8 cellular contexts compared by ENCODE assay signal in genomic region chr16:11586856-11587642, GRCh38. TPM values are rescaled to one million over a fixed set of nuclear protein-coding genes. Genes with fewer than 3 reads are reported as not detected.
A peak's percentile ranks its signal among the peaks of the same experiment; 100 is the strongest.
DNase-seq lines count a peak whose midpoint lies in the region; ATAC-seq and TF ChIP-seq lines count a peak whose summit lies in the region.

Gene LITAF (minus strand): TSS chr16:11586919. CDS start chr16:11556730, 30,189 bp downstream.

- TF ChIP-seq RAD21 in neural cell (conservative IDR thresholded peaks at IDR 0.05), result no peak

- H3K9ac ChIP-seq in neural cell (ENCODE audit: low read length), result peak within 1 kb of the TSS; percentile 16

- H3K4me3 Mint-ChIP-seq in activated T-helper 2 cell treated with anti-CD3 and anti-CD28 coated beads, Interferon-gamma antibody, Interleukin-2, Interleukin-4, amounts not matched to agents 10 μg/mL and 5 μg/mL and 100 μg/mL, durations not matched to agents 14 hours and 24 hours and 36 hours (ENCODE audit: low read depth), result peak within 1 kb of the TSS; percentile 90

- DNase-seq in NCI-H1694 treated with DMSO at 0.1 percent for 48 hours (lab: John Stamatoyannopoulos, UW) (peak; percentile 30), NCI-H1694 (lab: John Stamatoyannopoulos, UW) (no peak), NOMO-1 treated with DMSO at 0.1 percent for 48 hours (lab: John Stamatoyannopoulos, UW; ENCODE audit: unreplicated experiment) (peak; percentile 44), fibroblast of peridontal ligament (ENCODE audit: extremely low read depth) (peak; percentile 34)
- peak; percentile 40 for DNase-seq in activated T-helper 2 cell treated with anti-CD3 and anti-CD28 coated beads, Interferon-gamma antibody, Interleukin-2, Interleukin-4, amounts not matched to agents 10 μg/mL and 5 μg/mL and 100 μg/mL, durations not matched to agents 14 hours and 24 hours and 36 hours (ENCODE audit: low spot score)

- peak within 1 kb of the TSS; percentile 92 for H3K27ac Mint-ChIP-seq in activated T-helper 2 cell treated with anti-CD3 and anti-CD28 coated beads, Interferon-gamma antibody, Interleukin-2, Interleukin-4, amounts not matched to agents 10 μg/mL and 5 μg/mL and 100 μg/mL, durations not matched to agents 14 hours and 24 hours and 36 hours

- peaks cover 32% of the 10 kb centered on the region for H3K4me1 Mint-ChIP-seq in activated T-helper 2 cell treated with anti-CD3 and anti-CD28 coated beads, Interferon-gamma antibody, Interleukin-2, Interleukin-4, amounts not matched to agents 10 μg/mL and 5 μg/mL and 100 μg/mL, durations not matched to agents 14 hours and 24 hours and 36 hours (ENCODE audit: low read depth)

- H3K27ac ChIP-seq in neural cell (ENCODE audit: low read length) (no peak within 1 kb of the TSS), thymus (ENCODE audit: low read depth) (peak within 1 kb of the TSS; percentile 87)

- no peak for TF ChIP-seq CTCF in neural cell (IDR thresholded peaks at IDR 0.05; ENCODE audit: poor library complexity, severe bottlenecking)

- H3K79me2 ChIP-seq in neural cell (replicated peaks; ENCODE audit: insufficient read depth, low read length), result no peaks in the 10 kb centered on the region

- H3K9me3 Mint-ChIP-seq in activated T-helper 2 cell treated with anti-CD3 and anti-CD28 coated beads, Interferon-gamma antibody, Interleukin-2, Interleukin-4, amounts not matched to agents 10 μg/mL and 5 μg/mL and 100 μg/mL, durations not matched to agents 14 hours and 24 hours and 36 hours, result no peaks in the 10 kb centered on the region

- peak within 1 kb of the TSS; percentile 58 for H3K4me3 ChIP-seq in neural cell (ENCODE audit: low read length)
- H3K4me3 ChIP-seq in thymus (ENCODE audit: low read length), result peak within 1 kb of the TSS; percentile 82

- no peak within 1 kb of the TSS for H3K4me2 ChIP-seq in neural cell (ENCODE audit: low read length)

- H3K36me3 Mint-ChIP-seq in activated T-helper 2 cell treated with anti-CD3 and anti-CD28 coated beads, Interferon-gamma antibody, Interleukin-2, Interleukin-4, amounts not matched to agents 10 μg/mL and 5 μg/mL and 100 μg/mL, durations not matched to agents 14 hours and 24 hours and 36 hours (ENCODE audit: low read depth), result peaks cover 28% of the 10 kb centered on the region

- no peaks in the 10 kb centered on the region for H3F3A ChIP-seq in neural cell (ENCODE audit: insufficient read depth, low read length, poor library complexity, severe bottlenecking)

- no peaks in the 10 kb centered on the region for H3K36me3 ChIP-seq in neural cell (ENCODE audit: insufficient read depth, low read length)
- H3K36me3 ChIP-seq in thymus (ENCODE audit: control insufficient read depth, insufficient read depth), result no peaks in the 10 kb centered on the region

- H3K4me1 ChIP-seq in thymus (ENCODE audit: control insufficient read depth, insufficient read depth, low read length), result peaks cover 28% of the 10 kb centered on the region

- no peak within 1 kb of the TSS for H2AFZ ChIP-seq in neural cell (ENCODE audit: low read depth, low read length)

- 5% methylated on average over 74 of the region's 74 CpGs for WGBS in thymus

- H4K20me1 ChIP-seq in neural cell (ENCODE audit: insufficient read depth), result no peaks in the 10 kb centered on the region

- TF ChIP-seq EP300 in neural cell (conservative IDR thresholded peaks at IDR 0.05; ENCODE audit: poor library complexity, severe bottlenecking), result no peak

- H3K27me3 Mint-ChIP-seq in activated T-helper 2 cell treated with anti-CD3 and anti-CD28 coated beads, Interferon-gamma antibody, Interleukin-2, Interleukin-4, amounts not matched to agents 10 μg/mL and 5 μg/mL and 100 μg/mL, durations not matched to agents 14 hours and 24 hours and 36 hours (ENCODE audit: low read depth), result peaks cover 4% of the 10 kb centered on the region

- H3K9me3 ChIP-seq in neural cell (ENCODE audit: low read length) (no peaks in the 10 kb centered on the region), thymus (ENCODE audit: control insufficient read depth) (no peaks in the 10 kb centered on the region)

- peak; percentile 52 for ATAC-seq in HG02798 (IDR thresholded peaks at IDR 0.05; ENCODE audit: poor library complexity, unreplicated experiment)

- no peaks in the 10 kb centered on the region for H3K9me2 ChIP-seq in neural cell (ENCODE audit: insufficient read depth, low read length)

- intact Hi-C loops in activated T-helper 2 cell treated with anti-CD3 and anti-CD28 coated beads, Interferon-gamma antibody, Interleukin-2, Interleukin-4, amounts not matched to agents 10 μg/mL and 5 μg/mL and 100 μg/mL, durations not matched to agents 14 hours and 24 hours and 36 hours (cut with micrococcal nuclease), result loop anchor here (2.0 to 10.0 kb wide), 3 partner anchors 32 to 712 kb away; partner anchors contain the start of gene CIITA

- peaks cover 61% of the 10 kb centered on the region for H3K27me3 ChIP-seq in neural cell (ENCODE audit: insufficient read depth, low read depth, low read length)
- no peaks in the 10 kb centered on the region for H3K27me3 ChIP-seq in thymus (ENCODE audit: control insufficient read depth, insufficient read depth)

TF ChIP-seq in neural cell, 6 proteins besides CTCF, POLR2A, EP300 and RAD21:
- TF ChIP-seq TAF1 (IDR thresholded peaks at IDR 0.05; ENCODE audit: low read depth) (no peak), EZH2 (IDR thresholded peaks at IDR 0.05; ENCODE audit: borderline replicate concordance, insufficient read depth, low read length, poor library complexity, severe bottlenecking) (peak; percentile 73)
TF ChIP-seq in neural cell: peak in this region for 1.

RNA-seq across cellular contexts. Expression of gene LITAF, which starts in this region (rescaled TPM):
- 121 and 135 TPM in 2 replicates for total RNA-seq in activated T-helper 2 cell treated with anti-CD3 and anti-CD28 coated beads, Interferon-gamma antibody, Interleukin-2, Interleukin-4, amounts not matched to agents 10 μg/mL and 5 μg/mL and 100 μg/mL, durations not matched to agents 14 hours and 24 hours and 36 hours
- polyA plus RNA-seq in neural cell, result 0.31 and 1.0 TPM in 2 replicates
- not detected in 2 replicates for polyA minus RNA-seq in neural cell
- 95.0 TPM for polyA plus RNA-seq in thymus

Comparison
In these comparisons a context has a peak if more than half of its experiments do, and no peak if none do; other contexts are left out.
1. RNA of gene LITAF (polyA plus RNA-seq): 95.0 TPM in thymus (single experiment); 0.31 to 1.0 TPM in neural cell; every median in the first group is over 10 times any median in the second.